Comparison of ENCODE assay signal across 9 cellular contexts in the genomic region with DNA sequence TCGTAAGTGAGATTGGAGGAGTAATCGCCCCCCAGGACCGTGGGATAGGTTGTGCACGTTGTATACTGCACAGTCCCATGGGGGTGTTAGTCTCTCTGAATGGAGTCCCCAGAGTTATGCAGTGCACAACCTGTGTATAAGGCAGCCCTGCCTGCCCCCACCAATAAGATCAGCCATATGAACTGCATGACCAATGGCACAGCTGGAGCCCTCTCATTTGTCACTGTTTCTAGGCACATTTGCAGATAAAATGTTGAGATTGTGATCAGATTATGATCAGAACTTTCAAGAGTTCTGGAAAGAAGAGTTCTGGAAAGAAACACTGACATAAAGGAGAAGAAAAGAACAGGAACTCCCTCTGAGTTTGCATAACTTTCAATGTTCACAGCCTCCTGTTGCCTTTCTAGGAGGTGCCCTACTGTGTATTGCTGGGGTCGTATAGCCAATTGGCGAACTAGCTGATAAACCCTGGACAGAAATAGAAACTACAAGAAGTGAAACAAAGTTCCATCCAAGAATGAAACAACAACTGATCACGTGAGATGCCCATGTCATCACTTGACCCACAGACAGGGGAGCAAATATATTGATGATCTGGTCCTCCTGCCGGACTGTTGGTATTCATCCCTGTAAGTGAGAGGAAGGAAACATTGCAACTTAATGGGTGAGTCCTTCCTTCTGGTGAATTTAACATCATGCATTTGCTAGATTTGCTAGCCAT. TPM values are rescaled to one million over a fixed set of nuclear protein-coding genes. Genes with fewer than 3 reads are reported as not detected.
DNase-seq lines count a peak whose midpoint lies in the region; ATAC-seq and TF ChIP-seq lines count a peak whose summit lies in the region.
"Had no signal": no experiment of that assay in that cellular context is flagged by ENCODE, and none has a peak within 500 bp of the region (broad histone marks: within the 10 kb centered on the region; RNA-seq: fewer than 3 reads in every experiment).

No MANE protein-coding gene starts in this region.

- H2AFZ ChIP-seq in HCT116 (ENCODE audit: low read depth, low read length, poor library complexity, severe bottlenecking), result no peak overlapping the region

- ATAC-seq in GM18907 (IDR thresholded peaks at IDR 0.05; ENCODE audit: unreplicated experiment), result peak; percentile 96
- peak; percentile 68 for ATAC-seq in HCT116
- peak; percentile 96 for ATAC-seq in HG03565 (IDR thresholded peaks at IDR 0.05; ENCODE audit: unreplicated experiment)
- ATAC-seq in mucosa of descending colon, result peak; percentile 46

- TF ChIP-seq CTCF in HCT116 (IDR thresholded peaks at IDR 0.05 in 2 of 3, conservative IDR thresholded peaks at IDR 0.05 in 1 of 3; ENCODE audit: borderline replicate concordance in 1 of 3, insufficient read depth in 1 of 3, low read depth in 2 of 3, low read length in 2 of 3) (no peak), mucosa of descending colon (IDR thresholded peaks at IDR 0.05) (no peak)

- POLR2A ChIA-PET in HCT116 (lab: Charles Lee), result no interaction called here

- DNase-seq in HCT116 (ENCODE audit: low read depth, low spot score) (no peak), mucosa of descending colon (no peak), ecto neural progenitor cell (ENCODE audit: low spot score) (no peak), amygdala (lab: John Stamatoyannopoulos, UW) (no peak)
- DNase-seq in activated naive CD4-positive, alpha-beta T cell treated with anti-CD3 and anti-CD28 coated beads, Interleukin-2, amount 50 U/mL, for 16 hours, result no peak
- no peak for DNase-seq in stimulated activated CD8-positive, alpha-beta memory T cell treated with anti-CD3 and anti-CD28 coated beads, Interleukin-4, amount 100 ng/mL, for 48 hours
- DNase-seq: activated CD8-positive, alpha-beta memory T cell treated with anti-CD3 and anti-CD28 coated beads, Interleukin-2, amount 50 U/mL, for 48 hours had no signal

- intact Hi-C loops in HCT116 (cut with micrococcal nuclease) (no loop called here), mucosa of descending colon (cut with DNase I, micrococcal nuclease) (no loop called here)

- H3K9me2 ChIP-seq in HCT116 (ENCODE audit: insufficient read depth), result no peaks in the 10 kb centered on the region

- RAD21 ChIA-PET in HCT116 (lab: Charles Lee; ENCODE audit: low non-redundant PET in 1 of 2, low total read pairs in 2 of 2, uncharacterized antibody in 2 of 2, unreplicated experiment in 2 of 2), result no interaction called here

- TF ChIP-seq RAD21 in HCT116 (IDR thresholded peaks at IDR 0.05; ENCODE audit: low read depth), result no peak

- no peak overlapping the region for H3K9ac ChIP-seq in HCT116 (ENCODE audit: low read length)

- no peaks in the 10 kb centered on the region for H3K27me3 ChIP-seq in HCT116 (ENCODE audit: insufficient read depth, low read length)

- H3K9me3 ChIP-seq in HCT116 (ENCODE audit: control insufficient read depth in 1 of 2, insufficient read depth in 1 of 2, low read depth in 1 of 2, low read length in 2 of 2) (no peaks in the 10 kb centered on the region), mucosa of descending colon (no peaks in the 10 kb centered on the region)

- no peaks in the 10 kb centered on the region for H4K20me1 ChIP-seq in HCT116 (ENCODE audit: insufficient read depth)

- TF ChIP-seq POLR2A in HCT116 (IDR thresholded peaks at IDR 0.05; ENCODE audit: borderline replicate concordance, extremely low read depth, insufficient read depth, insufficient read length), result no peak

- H3K79me2 ChIP-seq in HCT116 (ENCODE audit: insufficient read depth, low read length), result no peaks in the 10 kb centered on the region

- no TSS peak for BruUV-seq in HCT116 (replicated peaks; lab: Mats Ljungman, UMichigan)

- no peak overlapping the region for H3K27ac ChIP-seq in HCT116 (ENCODE audit: low read depth, low read length)

- CTCF ChIA-PET in HCT116 (lab: Charles Lee), result no interaction called here

- H3K36me3 ChIP-seq in HCT116 (ENCODE audit: control insufficient read depth in 1 of 2, insufficient read depth in 2 of 2, low read length in 2 of 2) (no peaks in the 10 kb centered on the region), mucosa of descending colon (ENCODE audit: low read depth) (no peaks in the 10 kb centered on the region)

- H3K4me2 ChIP-seq in HCT116 (ENCODE audit: low read length), result no peak overlapping the region

- H3K4me3 ChIP-seq in HCT116 (replicated peaks in 1 of 2; ENCODE audit: low read depth in 1 of 2, low read length in 2 of 2), result no peak overlapping the region
- no peak overlapping the region for H3K4me3 ChIP-seq in mucosa of descending colon

- no peaks in the 10 kb centered on the region for H3K4me1 ChIP-seq in HCT116 (ENCODE audit: control insufficient read depth in 1 of 2, insufficient read depth in 2 of 2, low read length in 2 of 2)
- H3K4me1 ChIP-seq in mucosa of descending colon (ENCODE audit: low read depth), result no peaks in the 10 kb centered on the region

TF ChIP-seq in HCT116, 20 proteins besides CTCF, POLR2A, EP300 and RAD21:
- TF ChIP-seq JUND (IDR thresholded peaks at IDR 0.05) (no peak), MAX (IDR thresholded peaks at IDR 0.05) (no peak), ELF1 (IDR thresholded peaks at IDR 0.05; ENCODE audit: borderline replicate concordance, low read depth) (no peak), SRF (IDR thresholded peaks at IDR 0.05; ENCODE audit: low read depth) (no peak), ATF3 (IDR thresholded peaks at IDR 0.05) (no peak), SP1 (IDR thresholded peaks at IDR 0.05; ENCODE audit: low read depth) (no peak), SIN3A (IDR thresholded peaks at IDR 0.05; ENCODE audit: low read depth) (no peak), EGR1 (IDR thresholded peaks at IDR 0.05; ENCODE audit: low read depth) (no peak), ZNF274 (IDR thresholded peaks at IDR 0.05; ENCODE audit: low read depth, low read length) (no peak), CEBPB (IDR thresholded peaks at IDR 0.05; ENCODE audit: low read depth) (no peak), ZFX (IDR thresholded peaks at IDR 0.05) (no peak), TCF7L2 (IDR thresholded peaks at IDR 0.05; ENCODE audit: borderline replicate concordance, extremely low read depth, insufficient read depth, insufficient read length) (no peak), POLR2AphosphoS5 (IDR thresholded peaks at IDR 0.05; ENCODE audit: low read depth, low read length) (no peak)
- TF ChIP-seq, protein P1, sequence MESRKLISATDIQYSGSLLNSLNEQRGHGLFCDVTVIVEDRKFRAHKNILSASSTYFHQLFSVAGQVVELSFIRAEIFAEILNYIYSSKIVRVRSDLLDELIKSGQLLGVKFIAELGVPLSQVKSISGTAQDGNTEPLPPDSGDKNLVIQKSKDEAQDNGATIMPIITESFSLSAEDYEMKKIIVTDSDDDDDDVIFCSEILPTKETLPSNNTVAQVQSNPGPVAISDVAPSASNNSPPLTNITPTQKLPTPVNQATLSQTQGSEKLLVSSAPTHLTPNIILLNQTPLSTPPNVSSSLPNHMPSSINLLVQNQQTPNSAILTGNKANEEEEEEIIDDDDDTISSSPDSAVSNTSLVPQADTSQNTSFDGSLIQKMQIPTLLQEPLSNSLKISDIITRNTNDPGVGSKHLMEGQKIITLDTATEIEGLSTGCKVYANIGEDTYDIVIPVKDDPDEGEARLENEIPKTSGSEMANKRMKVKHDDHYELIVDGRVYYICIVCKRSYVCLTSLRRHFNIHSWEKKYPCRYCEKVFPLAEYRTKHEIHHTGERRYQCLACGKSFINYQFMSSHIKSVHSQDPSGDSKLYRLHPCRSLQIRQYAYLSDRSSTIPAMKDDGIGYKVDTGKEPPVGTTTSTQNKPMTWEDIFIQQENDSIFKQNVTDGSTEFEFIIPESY (IDR thresholded peaks at IDR 0.05; ENCODE audit: extremely low read depth, insufficient replicate concordance, low read length), result no peak
TF ChIP-seq in HCT116: peak in this region for 0.

RNA-seq across cellular contexts. Expression of gene TOMM7, which starts 49.6 kb away (rescaled TPM):
- total RNA-seq in HCT116 (2021; ENCODE audit: unreplicated experiment) (325 TPM), mucosa of descending colon (100 to 1,000 TPM; 225 to 404 (median 287) TPM)
- 640 and 848 TPM in 2 replicates for polyA plus RNA-seq in HCT116 (2012)

Comparison
In these comparisons a context has a peak if more than half of its experiments do, and no peak if none do; other contexts are left out.
1. ATAC-seq: peak in every context shown above with its lines; median percentile 96 in GM18907; 96 in HG03565; 68 in HCT116; 46 in mucosa of descending colon.